1 cellular context compared by ENCODE assay signal in the genomic region with DNA sequence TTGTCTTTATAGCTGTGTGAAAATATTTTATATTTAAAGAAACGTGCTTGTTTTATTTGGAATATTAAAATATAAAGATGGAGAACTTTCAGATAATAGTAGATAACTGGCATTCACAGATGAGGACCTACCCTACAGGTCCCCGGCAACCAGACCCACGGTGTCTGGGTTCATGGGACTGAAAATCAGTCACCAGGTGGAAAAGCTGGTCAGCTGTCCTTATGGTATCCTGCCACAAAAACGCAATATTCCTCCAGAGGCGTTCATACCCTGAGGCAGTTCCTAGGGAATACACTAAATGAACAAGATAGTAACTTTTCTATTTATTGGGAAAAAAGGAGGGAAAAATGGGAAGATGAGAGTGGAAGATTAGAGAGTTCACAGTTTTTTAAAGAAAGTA.
TF ChIP-seq lines count a peak whose summit lies in the region.

No MANE protein-coding gene starts in this region.

TF ChIP-seq in K562, 482 proteins besides CTCF, POLR2A, EP300 and RAD21:
- no peak for TF ChIP-seq COPS2 (conservative IDR thresholded peaks at IDR 0.05)
- no peak for TF ChIP-seq RBBP5 (IDR thresholded peaks at IDR 0.05; ENCODE audit: borderline replicate concordance, insufficient read depth, low read length, poor library complexity, severe bottlenecking)
- TF ChIP-seq MTF1 (CRISPR knock-in tag; IDR thresholded peaks at IDR 0.05; ENCODE audit: borderline replicate concordance) = no peak
- TF ChIP-seq KLF1 (tag; IDR thresholded peaks at IDR 0.05) = no peak
- no peak for TF ChIP-seq CAMTA2 (CRISPR knock-in tag; conservative IDR thresholded peaks at IDR 0.05)
- no peak for TF ChIP-seq ZKSCAN8 (CRISPR knock-in tag; IDR thresholded peaks at IDR 0.05)
- no peak for TF ChIP-seq ZNF12 (CRISPR knock-in tag; IDR thresholded peaks at IDR 0.05)
- TF ChIP-seq BRF1 (IDR thresholded peaks at IDR 0.05; ENCODE audit: borderline replicate concordance, extremely low read depth, insufficient read length) = no peak
- TF ChIP-seq CEBPB (tag; IDR thresholded peaks at IDR 0.05) = no peak
- TF ChIP-seq NEUROD1 (IDR thresholded peaks at IDR 0.05; ENCODE audit: borderline replicate concordance, low read depth, low read length, partially characterized antibody) = no peak
- TF ChIP-seq NBN (IDR thresholded peaks at IDR 0.05; ENCODE audit: low read depth) = no peak
- TF ChIP-seq, protein P1, sequence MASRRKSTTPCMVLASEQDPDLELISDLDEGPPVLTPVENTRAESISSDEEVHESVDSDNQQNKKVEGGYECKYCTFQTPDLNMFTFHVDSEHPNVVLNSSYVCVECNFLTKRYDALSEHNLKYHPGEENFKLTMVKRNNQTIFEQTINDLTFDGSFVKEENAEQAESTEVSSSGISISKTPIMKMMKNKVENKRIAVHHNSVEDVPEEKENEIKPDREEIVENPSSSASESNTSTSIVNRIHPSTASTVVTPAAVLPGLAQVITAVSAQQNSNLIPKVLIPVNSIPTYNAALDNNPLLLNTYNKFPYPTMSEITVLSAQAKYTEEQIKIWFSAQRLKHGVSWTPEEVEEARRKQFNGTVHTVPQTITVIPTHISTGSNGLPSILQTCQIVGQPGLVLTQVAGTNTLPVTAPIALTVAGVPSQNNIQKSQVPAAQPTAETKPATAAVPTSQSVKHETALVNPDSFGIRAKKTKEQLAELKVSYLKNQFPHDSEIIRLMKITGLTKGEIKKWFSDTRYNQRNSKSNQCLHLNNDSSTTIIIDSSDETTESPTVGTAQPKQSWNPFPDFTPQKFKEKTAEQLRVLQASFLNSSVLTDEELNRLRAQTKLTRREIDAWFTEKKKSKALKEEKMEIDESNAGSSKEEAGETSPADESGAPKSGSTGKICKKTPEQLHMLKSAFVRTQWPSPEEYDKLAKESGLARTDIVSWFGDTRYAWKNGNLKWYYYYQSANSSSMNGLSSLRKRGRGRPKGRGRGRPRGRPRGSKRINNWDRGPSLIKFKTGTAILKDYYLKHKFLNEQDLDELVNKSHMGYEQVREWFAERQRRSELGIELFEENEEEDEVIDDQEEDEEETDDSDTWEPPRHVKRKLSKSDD (conservative IDR thresholded peaks at IDR 0.05; ENCODE audit: low read length) = no peak
- TF ChIP-seq ZBTB7A (IDR thresholded peaks at IDR 0.05; ENCODE audit: borderline replicate concordance, control insufficient read depth, low read depth, low read length) = no peak
- TF ChIP-seq HNRNPUL1 (IDR thresholded peaks at IDR 0.05; ENCODE audit: low read length) = no peak
- no peak for TF ChIP-seq ZBED1 (IDR thresholded peaks at IDR 0.05)
- TF ChIP-seq KDM4B (IDR thresholded peaks at IDR 0.05; ENCODE audit: borderline replicate concordance in 2 of 2, low read depth in 1 of 2) = no peak
